ENCODE assay signal across 24 cellular contexts in the genomic region with DNA sequence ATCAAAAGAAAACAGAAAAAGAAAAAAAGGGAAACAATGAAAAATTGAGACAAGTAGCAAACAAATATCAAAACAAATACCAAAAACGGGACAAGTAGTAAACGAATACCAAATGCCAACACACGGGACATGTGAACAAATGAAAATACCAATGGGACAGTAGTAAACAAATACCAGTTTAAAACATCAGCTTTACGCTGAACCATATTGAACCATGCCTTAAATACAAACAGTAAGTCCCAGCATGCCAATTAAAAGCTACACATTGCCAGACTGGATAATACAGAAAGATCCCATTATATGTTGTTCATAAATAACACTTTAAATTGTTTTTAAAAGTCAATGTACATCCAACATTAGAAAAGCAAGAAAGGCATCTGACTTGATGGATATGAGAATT.
"Had no signal": no experiment of that assay in that cellular context is flagged by ENCODE, and none has a peak within 500 bp of the region (broad histone marks: within the 10 kb centered on the region; RNA-seq: fewer than 3 reads in every experiment).

No MANE protein-coding gene starts in this region.

- H3K4me3 ChIP-seq: colonic mucosa, esophagus squamous epithelium, gastrocnemius medialis, heart right ventricle, left lung, lower lobe of right lung, mucosa of descending colon had no signal

- H3K9me3 ChIP-seq: colonic mucosa, esophagus squamous epithelium, gastrocnemius medialis, lower lobe of right lung, mucosa of descending colon had no signal

- H3K27ac ChIP-seq: colonic mucosa, epithelial cell of prostate, esophagus squamous epithelium, left lung, lower lobe of right lung had no signal

- H3K4me1 ChIP-seq: colonic mucosa, esophagus squamous epithelium, left lung had no signal

- FAIRE-seq: islet of Langerhans, keratinocyte had no signal

- DNase-seq: colonic mucosa; cortex of kidney; effector CD8-positive, alpha-beta T cell; effector memory CD8-positive, alpha-beta T cell; endodermal cell; esophagus squamous epithelium; foreskin fibroblast; foreskin melanocyte; gastrocnemius medialis; glutamatergic neuron; head of caudate nucleus; heart right ventricle; hippocampal formation; left cardiac atrium; left lung; left ventricle myocardium superior; lower lobe of right lung; mesenchymal stem cell; mucosa of descending colon; naive B cell had no signal

- ATAC-seq: effector memory CD8-positive, alpha-beta T cell; esophagus mucosa; gastrocnemius medialis; left cardiac atrium; left lung; left ventricle myocardium superior; lower lobe of right lung; mucosa of descending colon had no signal
